15 cellular contexts compared by ENCODE assay signal in the genomic region with DNA sequence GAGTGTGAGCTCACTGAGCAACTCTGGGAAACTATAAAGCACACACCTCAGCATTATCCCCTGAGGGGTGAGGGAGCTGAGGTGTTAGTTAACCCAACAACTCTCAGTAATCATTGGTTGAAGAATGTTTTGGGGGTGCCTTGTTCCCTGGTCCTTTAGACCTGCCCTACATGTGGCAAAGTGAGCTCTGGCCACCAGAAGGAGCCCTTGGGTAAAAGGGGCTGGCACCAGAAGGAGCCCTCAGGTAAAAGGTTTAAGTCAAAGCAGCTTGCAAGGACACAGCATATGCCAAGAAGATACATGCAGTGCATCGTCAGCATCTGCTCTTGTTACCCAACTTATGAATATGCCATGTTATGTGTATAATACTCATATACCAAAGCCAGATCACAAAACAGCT.
A peak's percentile ranks its signal among the peaks of the same experiment; 100 is the strongest.
DNase-seq lines count a peak whose midpoint lies in the region; ATAC-seq, FAIRE-seq and TF ChIP-seq lines count a peak whose summit lies in the region.
"Had no signal": no experiment of that assay in that cellular context is flagged by ENCODE, and none has a peak within 500 bp of the region (broad histone marks: within the 10 kb centered on the region; RNA-seq: fewer than 3 reads in every experiment).

No MANE protein-coding gene starts in this region.

- ATAC-seq in GM18498 (IDR thresholded peaks at IDR 0.05; ENCODE audit: unreplicated experiment) (peak; percentile 55), left ventricle myocardium superior (no peak), left cardiac atrium (no peak)

- no peak overlapping the region for H3K4me2 ChIP-seq in keratinocyte (ENCODE audit: control insufficient read depth, extremely low read depth, insufficient read depth, low read depth, low read length)

- H3K79me2 ChIP-seq in keratinocyte (ENCODE audit: control insufficient read depth, insufficient read depth, low read length), result no peaks in the 10 kb centered on the region

- no peaks in the 10 kb centered on the region for H3K4me1 ChIP-seq in keratinocyte (ENCODE audit: control insufficient read depth, extremely low read depth, insufficient read depth, low read length)

- no peaks in the 10 kb centered on the region for H3K9me1 ChIP-seq in keratinocyte (ENCODE audit: control insufficient read depth, extremely low read depth, insufficient read depth, low read length)

- H3K36me3 ChIP-seq in keratinocyte (ENCODE audit: control insufficient read depth in 2 of 2, extremely low read depth in 1 of 2, insufficient read depth in 2 of 2, low read length in 2 of 2), result no peaks in the 10 kb centered on the region

- H3K4me3 ChIP-seq in AG09309 (ENCODE audit: control insufficient read depth, low read depth, low read length) (no peak overlapping the region), keratinocyte (ENCODE audit: control insufficient read depth in 2 of 3, extremely low read depth in 1 of 3, insufficient read depth in 2 of 3, low read depth in 1 of 3, low read length in 3 of 3) (no peak overlapping the region)

- H4K20me1 ChIP-seq in keratinocyte (ENCODE audit: control insufficient read depth, extremely low read depth, insufficient read depth, low read length), result no peaks in the 10 kb centered on the region

- TF ChIP-seq CTCF in AG09309 (IDR thresholded peaks at IDR 0.05; ENCODE audit: control insufficient read depth, insufficient read depth, low read depth, low read length, missing control alignments) (peak; percentile 6), keratinocyte (optimal IDR thresholded peaks at IDR 0.05 in 1 of 3, IDR thresholded peaks at IDR 0.05 in 1 of 3, conservative IDR thresholded peaks at IDR 0.05 in 1 of 3; ENCODE audit: extremely low read depth in 1 of 3, insufficient read depth in 2 of 3, low read length in 3 of 3) (peak; percentile 30 to 69 (median 55))

- intact Hi-C loops in left ventricle myocardium superior (cut with micrococcal nuclease) (no loop called here), left cardiac atrium (cut with DNase I) (no loop called here)

- dilution Hi-C loops in keratinocyte (cut with MboI; ENCODE audit: extremely low pct_ligation_motif_present, low sequenced_read_pairs), result no loop called here

- DNase-seq in AG09309 (ENCODE audit: low read depth) (no peak), RPMI8226 (peak; percentile 6), keratinocyte (ENCODE audit: low read depth, low spot score) (no peak), left ventricle myocardium superior (no peak), left cardiac atrium (no peak), COR-L47 (lab: John Stamatoyannopoulos, UW) (no peak), T-helper 2 cell (no peak)
- DNase-seq: activated T-cell treated with anti-CD3 and anti-CD28 coated beads, Interleukin-2, amount 50 U/mL, for 1 hour; CD4-positive, CD25-positive, alpha-beta regulatory T cell; kidney; NK-92 treated with Interleukin-12 subunit alpha and Interleukin-12 subunit beta, amount 100 ng/mL, for 24 hours; occipital lobe; T-helper 9 cell had no signal

- H3K9ac ChIP-seq in keratinocyte (ENCODE audit: control insufficient read depth, extremely low read depth, insufficient read depth, low read length), result no peak overlapping the region

- no peak overlapping the region for H2AFZ ChIP-seq in keratinocyte (ENCODE audit: control insufficient read depth, low read length)

- no peaks in the 10 kb centered on the region for H3K27me3 ChIP-seq in keratinocyte (ENCODE audit: control insufficient read depth, extremely low read depth, insufficient read depth, low read length)

- H3K9me3 ChIP-seq in keratinocyte (ENCODE audit: control insufficient read depth, low read depth, low read length), result no peaks in the 10 kb centered on the region

- no peak overlapping the region for H3K27ac ChIP-seq in keratinocyte (ENCODE audit: control insufficient read depth, insufficient read depth, low read length)

- no peak for FAIRE-seq in keratinocyte (lab: Jason Lieb, UNC)
- FAIRE-seq: GM18507, kidney had no signal
